Comparison of ENCODE assay signal across 1 cellular context in the genomic region with DNA sequence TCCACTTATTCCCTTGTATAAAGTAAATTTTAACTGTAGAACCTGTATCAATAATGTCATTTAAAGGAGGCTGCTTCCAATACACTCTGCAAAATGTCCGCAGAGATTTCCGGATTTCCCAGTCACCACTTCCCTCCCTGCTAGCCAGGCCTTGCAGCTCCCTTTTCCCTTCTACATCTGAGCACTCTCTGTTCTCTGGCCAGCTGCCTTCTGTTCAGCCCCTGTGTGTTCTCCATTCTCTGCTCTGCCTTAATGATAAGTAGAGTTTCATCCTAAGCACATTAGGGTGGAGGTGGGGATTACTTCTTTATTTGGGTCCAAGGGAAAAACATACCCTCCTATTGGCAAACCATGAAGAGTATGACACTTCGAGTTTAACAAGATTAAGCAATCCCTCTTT.
TF ChIP-seq lines count a peak whose summit lies in the region.

No MANE protein-coding gene starts in this region.

TF ChIP-seq in H1, 55 proteins besides CTCF, POLR2A, EP300 and RAD21 (continued from another document):
- TF ChIP-seq GTF2F1 (IDR thresholded peaks at IDR 0.05; ENCODE audit: borderline replicate concordance, low read depth, low read length) (no peak), SIN3A (conservative IDR thresholded peaks at IDR 0.05 in 1 of 2, IDR thresholded peaks at IDR 0.05 in 1 of 2; ENCODE audit: low read depth in 1 of 2, low read length in 2 of 2) (no peak), SP4 (IDR thresholded peaks at IDR 0.05; ENCODE audit: low read length) (no peak), KDM4A (IDR thresholded peaks at IDR 0.05; ENCODE audit: low read depth, low read length, severe bottlenecking) (no peak), JUND (IDR thresholded peaks at IDR 0.05; ENCODE audit: low read length) (no peak), SRF (IDR thresholded peaks at IDR 0.05; ENCODE audit: low read depth, low read length) (no peak), BCL11A (IDR thresholded peaks at IDR 0.05; ENCODE audit: low read depth in 2 of 2, low read length in 2 of 2) (no peak), CEBPB (IDR thresholded peaks at IDR 0.05; ENCODE audit: low read depth, low read length) (no peak)
- TF ChIP-seq, protein P1, sequence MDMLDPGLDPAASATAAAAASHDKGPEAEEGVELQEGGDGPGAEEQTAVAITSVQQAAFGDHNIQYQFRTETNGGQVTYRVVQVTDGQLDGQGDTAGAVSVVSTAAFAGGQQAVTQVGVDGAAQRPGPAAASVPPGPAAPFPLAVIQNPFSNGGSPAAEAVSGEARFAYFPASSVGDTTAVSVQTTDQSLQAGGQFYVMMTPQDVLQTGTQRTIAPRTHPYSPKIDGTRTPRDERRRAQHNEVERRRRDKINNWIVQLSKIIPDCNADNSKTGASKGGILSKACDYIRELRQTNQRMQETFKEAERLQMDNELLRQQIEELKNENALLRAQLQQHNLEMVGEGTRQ (IDR thresholded peaks at IDR 0.05; ENCODE audit: low read length), result no peak
TF ChIP-seq in H1: peak in this region for 0.
